15 cellular contexts compared by ENCODE assay signal in genomic region chr12:54392485-54393349, GRCh38. TPM values are rescaled to one million over a fixed set of nuclear protein-coding genes. Genes with fewer than 3 reads are reported as not detected.
A peak's percentile ranks its signal among the peaks of the same experiment; 100 is the strongest.
DNase-seq lines count a peak whose midpoint lies in the region; ATAC-seq and TF ChIP-seq lines count a peak whose summit lies in the region.
"Had no signal": no experiment of that assay in that cellular context is flagged by ENCODE, and none has a peak within 500 bp of the region (broad histone marks: within the 10 kb centered on the region; RNA-seq: fewer than 3 reads in every experiment).

No MANE protein-coding gene starts in this region.

- H3K27me3 ChIP-seq in BLaER1 treated with 17β-estradiol and CSF1 and Interleukin-3, amounts not matched to agents 10 nM and 100 nM, result no peaks in the 10 kb centered on the region
- H3K27me3 ChIP-seq in prostate gland (replicated peaks; ENCODE audit: insufficient read depth) (no peaks in the 10 kb centered on the region), uterus (no peaks in the 10 kb centered on the region)
- no peaks in the 10 kb centered on the region for H3K27me3 ChIP-seq in CD8-positive, alpha-beta T cell (ENCODE audit: insufficient read depth, low read length)

- peaks cover 16 to 23% of the 10 kb centered on the region in 2 donors for H3K4me1 Mint-ChIP-seq in effector memory CD8-positive, alpha-beta T cell (ENCODE audit: low read depth in 2 of 2)
- peaks cover 38 to 39% of the 10 kb centered on the region in 2 donors for H3K4me1 Mint-ChIP-seq in natural killer cell treated with Interleukin-12 subunit alpha and Interleukin-12 subunit beta and Interleukin-15 and Interleukin-18, amount 100 ng/mL, for 72 hours (ENCODE audit: low read depth in 2 of 2)
- H3K4me1 Mint-ChIP-seq in CD8-positive, alpha-beta T cell (ENCODE audit: low read depth), result peaks cover 29% of the 10 kb centered on the region

- H3K9me3 ChIP-seq in BLaER1 treated with 17β-estradiol and CSF1 and Interleukin-3, amounts not matched to agents 10 nM and 100 nM (replicated peaks in 1 of 11), result no peaks in the 10 kb centered on the region
- H3K9me3 ChIP-seq in prostate gland, result no peaks in the 10 kb centered on the region
- H3K9me3 ChIP-seq in CD8-positive, alpha-beta T cell (ENCODE audit: low read length), result no peaks in the 10 kb centered on the region
- H3K9me3 ChIP-seq in uterus, result no peaks in the 10 kb centered on the region

- intact Hi-C loops in prostate gland (cut with DNase I), result no loop called here
- intact Hi-C loops in CD8-positive, alpha-beta T cell (cut with DNase I, micrococcal nuclease), result no loop called here
- intact Hi-C loops in uterus (cut with DNase I; ENCODE audit: low total_unique reads), result no loop called here

- H3K27ac ChIP-seq in BLaER1 treated with 17β-estradiol and CSF1 and Interleukin-3, amounts not matched to agents 10 nM and 100 nM, result peak overlapping the region; percentile 24 to 76 (median 64); a peak in 20 of 22 replicates
- H3K27ac ChIP-seq in prostate gland (no peak overlapping the region), uterus (no peak overlapping the region)
- H3K27ac ChIP-seq in CD8-positive, alpha-beta T cell (ENCODE audit: low read depth, low read length), result no peak overlapping the region

- peaks cover 34 to 52% (median 36%) of the 10 kb centered on the region in 11 experiments for H3K36me3 ChIP-seq in BLaER1 treated with 17β-estradiol and CSF1 and Interleukin-3, amounts not matched to agents 10 nM and 100 nM
- H3K36me3 ChIP-seq in prostate gland (peaks cover 0 to 8% of the 10 kb centered on the region in 2 donors), uterus (no peaks in the 10 kb centered on the region)
- peaks cover 27% of the 10 kb centered on the region for H3K36me3 ChIP-seq in CD8-positive, alpha-beta T cell (ENCODE audit: insufficient read depth, low read length)

- peaks cover 66 to 95% (median 83%) of the 10 kb centered on the region in 10 experiments for H3K4me1 ChIP-seq in BLaER1 treated with 17β-estradiol and CSF1 and Interleukin-3, amounts not matched to agents 10 nM and 100 nM
- H3K4me1 ChIP-seq in prostate gland (replicated peaks) (no peaks in the 10 kb centered on the region), uterus (no peaks in the 10 kb centered on the region)
- peaks cover 8% of the 10 kb centered on the region for H3K4me1 ChIP-seq in CD8-positive, alpha-beta T cell (ENCODE audit: insufficient read depth, low read length)

- CTCF ChIA-PET in CD8-positive, alpha-beta T cell (lab: Charles Lee), result interaction anchor here (0.6 to 3.9 kb wide), 14 partner anchors 8 to 174 kb away, joined by 3 to 40 read pairs (median 4); no protein-coding TSS in a partner anchor

- no peak for TF ChIP-seq CTCF in prostate gland (IDR thresholded peaks at IDR 0.05)
- TF ChIP-seq CTCF in CD8-positive, alpha-beta T cell (IDR thresholded peaks at IDR 0.05), result no peak
- no peak for TF ChIP-seq CTCF in uterus (IDR thresholded peaks at IDR 0.05)

- H3K4me3 Mint-ChIP-seq in effector memory CD8-positive, alpha-beta T cell, result peak overlapping the region; percentile 62 to 77
- H3K4me3 Mint-ChIP-seq in natural killer cell treated with Interleukin-12 subunit alpha and Interleukin-12 subunit beta and Interleukin-15 and Interleukin-18, amount 100 ng/mL, for 72 hours, result peak overlapping the region; percentile 17
- no peak overlapping the region for H3K4me3 Mint-ChIP-seq in CD8-positive, alpha-beta T cell

- H4K20me1 ChIP-seq in BLaER1 treated with 17β-estradiol and CSF1 and Interleukin-3, amounts not matched to agents 10 nM and 100 nM, result peaks cover 0 to 37% (median 21%) of the 10 kb centered on the region in 11 experiments; a peak in 16 of 22 replicates

- TF ChIP-seq POLR2A in prostate gland (IDR thresholded peaks at IDR 0.05) (no peak), uterus (IDR thresholded peaks at IDR 0.05) (no peak)

- H3K27me3 Mint-ChIP-seq in effector memory CD8-positive, alpha-beta T cell, result no peaks in the 10 kb centered on the region
- no peaks in the 10 kb centered on the region for H3K27me3 Mint-ChIP-seq in natural killer cell treated with Interleukin-12 subunit alpha and Interleukin-12 subunit beta and Interleukin-15 and Interleukin-18, amount 100 ng/mL, for 72 hours
- H3K27me3 Mint-ChIP-seq in CD8-positive, alpha-beta T cell (ENCODE audit: low read depth), result no peaks in the 10 kb centered on the region

- H3K9ac ChIP-seq in BLaER1 treated with 17β-estradiol and CSF1 and Interleukin-3, amounts not matched to agents 10 nM and 100 nM, result peak overlapping the region; percentile 14 to 78 (median 54); a peak in 16 of 22 replicates

- peak overlapping the region in 3 of 10 experiments; percentile 64 to 77 (median 71); a peak in 3 of 20 replicates for H3K4me3 ChIP-seq in BLaER1 treated with 17β-estradiol and CSF1 and Interleukin-3, amounts not matched to agents 10 nM and 100 nM
- no peak overlapping the region for H3K4me3 ChIP-seq in prostate gland
- no peak overlapping the region for H3K4me3 ChIP-seq in CD8-positive, alpha-beta T cell (ENCODE audit: low read depth, low read length)
- no peak overlapping the region for H3K4me3 ChIP-seq in uterus

- POLR2A ChIA-PET in CD8-positive, alpha-beta T cell (lab: Charles Lee), result interaction anchor here (1.1 kb wide), 1 partner anchor 56 kb away, joined by 3 read pairs; no protein-coding TSS in a partner anchor

- ATAC-seq in effector memory CD8-positive, alpha-beta T cell (replicated peaks), result no peak
- ATAC-seq in natural killer cell treated with Interleukin-12 subunit alpha and Interleukin-12 subunit beta and Interleukin-15 and Interleukin-18, amount 100 ng/mL, for 72 hours, result no peak
- no peak for ATAC-seq in HG02610 (IDR thresholded peaks at IDR 0.05; ENCODE audit: unreplicated experiment)
- no peak for ATAC-seq in CD8-positive, alpha-beta T cell
- ATAC-seq: Right ventricle myocardium inferior had no signal

- WGBS in prostate gland, result 73% methylated on average over 10 of the region's 10 CpGs

- H3K36me3 Mint-ChIP-seq in effector memory CD8-positive, alpha-beta T cell (ENCODE audit: insufficient read depth), result peaks cover 39% of the 10 kb centered on the region
- H3K36me3 Mint-ChIP-seq in natural killer cell treated with Interleukin-12 subunit alpha and Interleukin-12 subunit beta and Interleukin-15 and Interleukin-18, amount 100 ng/mL, for 72 hours, result peaks cover 6% of the 10 kb centered on the region
- peaks cover 38% of the 10 kb centered on the region for H3K36me3 Mint-ChIP-seq in CD8-positive, alpha-beta T cell

- peak; percentile 98 for DNase-seq in NCI-H2171 treated with DMSO at 0.1 percent for 48 hours (lab: John Stamatoyannopoulos, UW)
- DNase-seq in effector memory CD8-positive, alpha-beta T cell, result no peak
- DNase-seq in natural killer cell treated with Interleukin-12 subunit alpha and Interleukin-12 subunit beta and Interleukin-15 and Interleukin-18, amount 100 ng/mL, for 72 hours (ENCODE audit: low spot score), result no peak
- DNase-seq in prostate gland (ENCODE audit: low spot score), result no peak
- DNase-seq in CD8-positive, alpha-beta T cell, result no peak
- no peak for DNase-seq in uterus
- DNase-seq: activated CD4-positive, alpha-beta T cell treated with anti-CD3 and anti-CD28 coated beads, Interleukin-2, amount 50 U/mL, for 1 hour; DMS79; foreskin melanocyte; midbrain; NCI-H187; NCI-H774 had no signal

- peak overlapping the region; percentile 85 to 97 (median 92) for H3K4me2 ChIP-seq in BLaER1 treated with 17β-estradiol and CSF1 and Interleukin-3, amounts not matched to agents 10 nM and 100 nM

- no peaks in the 10 kb centered on the region for H3K9me3 Mint-ChIP-seq in effector memory CD8-positive, alpha-beta T cell
- no peaks in the 10 kb centered on the region for H3K9me3 Mint-ChIP-seq in natural killer cell treated with Interleukin-12 subunit alpha and Interleukin-12 subunit beta and Interleukin-15 and Interleukin-18, amount 100 ng/mL, for 72 hours
- H3K9me3 Mint-ChIP-seq in CD8-positive, alpha-beta T cell, result no peaks in the 10 kb centered on the region

- H3K27ac Mint-ChIP-seq in effector memory CD8-positive, alpha-beta T cell, result peak overlapping the region in 1 of 2 donors; percentile 2
- H3K27ac Mint-ChIP-seq in natural killer cell treated with Interleukin-12 subunit alpha and Interleukin-12 subunit beta and Interleukin-15 and Interleukin-18, amount 100 ng/mL, for 72 hours, result no peak overlapping the region
- H3K27ac Mint-ChIP-seq in CD8-positive, alpha-beta T cell, result no peak overlapping the region

RNA-seq across cellular contexts. Expression of gene ZNF385A, which starts 8.2 kb away (rescaled TPM):
- 1 to 10 TPM; 1.1 to 1.5 TPM for total RNA-seq in natural killer cell treated with Interleukin-12 subunit alpha and Interleukin-12 subunit beta and Interleukin-15 and Interleukin-18, amount 100 ng/mL, for 72 hours
- total RNA-seq in prostate gland (10 to 100 TPM; 29.4 to 42.4 TPM), uterus (10 to 100 TPM in 1 of 4 donors, 1 to 10 TPM in 1, under 1 TPM in 2; 0.26 to 16.9 (median 3.2) TPM)
- total RNA-seq in CD8-positive, alpha-beta T cell, result 1 to 10 TPM; 2.1 TPM

RNA-seq across cellular contexts. Expression of gene ITGA5, which starts 26.3 kb away (rescaled TPM):
- 10 to 100 TPM; 31.8 to 32.1 TPM for total RNA-seq in natural killer cell treated with Interleukin-12 subunit alpha and Interleukin-12 subunit beta and Interleukin-15 and Interleukin-18, amount 100 ng/mL, for 72 hours
- total RNA-seq in prostate gland, result 10 to 100 TPM; 44.2 to 99.4 TPM
- 100 to 1,000 TPM; 115 to 125 TPM for total RNA-seq in CD8-positive, alpha-beta T cell
- total RNA-seq in uterus, result 100 to 1,000 TPM in 2 of 4 donors, 10 to 100 TPM in 2; 69.7 to 223 (median 99.4) TPM

RNA-seq across cellular contexts. Expression of gene GPR84, which starts 28.4 kb away (rescaled TPM):
- total RNA-seq in natural killer cell treated with Interleukin-12 subunit alpha and Interleukin-12 subunit beta and Interleukin-15 and Interleukin-18, amount 100 ng/mL, for 72 hours, result 10 to 100 TPM; 23.5 to 91.5 TPM
- total RNA-seq in prostate gland (under 1 TPM in 1 of 2 donors, not detected in 1; 0.97 TPM), uterus (under 1 TPM in 2 of 4 donors, not detected in 2; 0.21 to 0.27 TPM)
- total RNA-seq in CD8-positive, alpha-beta T cell, result not detected

Comparison
In these comparisons a context has a peak if more than half of its experiments do, and no peak if none do; other contexts are left out.
1. H3K27ac ChIP-seq: peak in BLaER1 treated with 17β-estradiol and CSF1 and Interleukin-3, amounts not matched to agents 10 nM and 100 nM (11 of 11); none in prostate gland (0 of 2), CD8-positive, alpha-beta T cell (single experiment) and uterus (0 of 2).
2. RNA of gene GPR84, which starts 28.4 kb away (total RNA-seq): 23.5 to 91.5 TPM in natural killer cell treated with Interleukin-12 subunit alpha and Interleukin-12 subunit beta and Interleukin-15 and Interleukin-18, amount 100 ng/mL, for 72 hours; 0.97 TPM in prostate gland, 0.21 to 0.27 TPM in uterus and not detected in CD8-positive, alpha-beta T cell; every median in the first group is over 10 times any median in the second.